ENCODE assay signal across 7 cellular contexts in genomic region chr16:72384651-72385050, GRCh38.
"Had no signal": no experiment of that assay in that cellular context is flagged by ENCODE, and none has a peak within 500 bp of the region (broad histone marks: within the 10 kb centered on the region; RNA-seq: fewer than 3 reads in every experiment).

No MANE protein-coding gene starts in this region.

- ATAC-seq: GM12878 had no signal

- FAIRE-seq: GM12878, GM12891, GM12892, GM18507, GM19239 had no signal

- H3K4me3 ChIP-seq: GM12878 had no signal

- DNase-seq: GDM1, GF-D8 had no signal
